Comparison of ENCODE assay signal across 1 cellular context in genomic region chr20:52048365-52048764, GRCh38.
TF ChIP-seq lines count a peak whose summit lies in the region.

No MANE protein-coding gene starts in this region.

TF ChIP-seq in IMR-90, 13 proteins besides CTCF, POLR2A, EP300 and RAD21 (continued from another document):
- TF ChIP-seq CEBPB (IDR thresholded peaks at IDR 0.05; ENCODE audit: low read depth, low read length), result no peak
- TF ChIP-seq BHLHE40 (IDR thresholded peaks at IDR 0.05; ENCODE audit: low read depth, low read length), result no peak
- no peak for TF ChIP-seq MAFK (IDR thresholded peaks at IDR 0.05; ENCODE audit: low read depth, low read length)
- no peak for TF ChIP-seq NFE2L2 (IDR thresholded peaks at IDR 0.05; ENCODE audit: low read depth, low read length)
- no peak for TF ChIP-seq ELK1 (IDR thresholded peaks at IDR 0.05; ENCODE audit: borderline replicate concordance, low read depth, low read length)
- no peak for TF ChIP-seq RFX5 (IDR thresholded peaks at IDR 0.05; ENCODE audit: low read depth, low read length)
